In the genomic region with DNA sequence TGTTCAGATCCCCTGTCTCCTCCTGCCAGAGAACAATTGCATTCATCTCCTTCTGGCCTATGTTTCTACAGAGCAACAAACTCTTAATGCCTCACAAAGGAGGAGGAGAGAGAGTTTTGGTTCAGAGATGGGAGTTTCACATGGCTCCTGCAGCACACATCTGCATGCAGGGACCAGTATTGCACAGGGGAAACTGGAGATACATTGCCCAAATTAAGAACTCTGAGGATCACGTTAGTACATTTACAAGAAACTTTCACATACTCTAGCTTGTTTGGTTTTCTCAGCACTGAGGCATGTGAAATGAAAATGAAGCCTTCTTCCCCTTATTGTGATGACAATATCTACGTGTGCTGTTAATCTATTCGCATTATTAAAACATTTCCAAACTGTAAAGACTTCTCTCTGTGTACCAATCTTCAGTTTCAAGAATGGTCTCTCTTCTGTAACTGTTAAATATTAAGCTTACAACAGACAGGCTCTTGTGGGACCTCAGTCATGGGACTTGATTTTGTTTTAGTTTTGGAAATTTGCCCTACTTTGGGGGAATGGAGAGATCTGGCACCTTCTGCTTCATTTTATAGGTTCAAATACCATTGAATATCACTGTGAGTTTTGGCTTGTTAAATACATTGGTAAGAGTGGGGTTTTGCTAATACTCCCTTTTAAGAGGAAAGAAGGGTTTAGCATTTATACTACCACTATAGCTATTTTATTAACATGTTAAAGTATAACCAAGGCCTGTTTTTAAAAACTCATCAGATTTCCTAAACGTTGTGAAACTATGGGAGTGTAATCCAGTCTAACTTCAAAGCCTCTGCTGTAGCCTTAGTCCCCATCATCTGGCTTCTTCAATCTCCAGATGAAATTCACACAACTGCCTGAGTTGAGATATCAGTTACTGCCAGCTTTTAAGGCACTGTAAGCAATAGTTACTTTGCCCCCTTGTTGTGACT, we compare ENCODE assay signal across 11 cellular contexts.
DNase-seq lines count a peak whose midpoint lies in the region; ATAC-seq lines count a peak whose summit lies in the region.
"Had no signal": no experiment of that assay in that cellular context is flagged by ENCODE, and none has a peak within 500 bp of the region (broad histone marks: within the 10 kb centered on the region; RNA-seq: fewer than 3 reads in every experiment).

No MANE protein-coding gene starts in this region.

- peaks cover 9% of the 10 kb centered on the region for H3K36me3 Mint-ChIP-seq in memory B cell

- no peaks in the 10 kb centered on the region for H3K9me3 Mint-ChIP-seq in memory B cell

- ATAC-seq in GM18499 (IDR thresholded peaks at IDR 0.05; ENCODE audit: insufficient read depth, unreplicated experiment) (peak; percentile 35), GM21515 (IDR thresholded peaks at IDR 0.05; ENCODE audit: unreplicated experiment) (peak; percentile 66), HG03196 (IDR thresholded peaks at IDR 0.05; ENCODE audit: unreplicated experiment) (peak; percentile 71), memory B cell (ENCODE audit: low read depth) (no peak), GM18868 (IDR thresholded peaks at IDR 0.05; ENCODE audit: unreplicated experiment) (no peak)

- no peak for DNase-seq in memory B cell (ENCODE audit: low spot score in 2 of 2)
- no peak for DNase-seq in OCI-M2 (lab: John Stamatoyannopoulos, UW; ENCODE audit: unreplicated experiment)
- no peak for DNase-seq in activated CD4-positive, CD25-positive, alpha-beta regulatory T cell treated with anti-CD3 and anti-CD28 coated beads, Interleukin-2, amount 50 U/mL, for 72 hours
- no peak for DNase-seq in ACHN
- DNase-seq: brain microvascular endothelial cell; NK-92 treated with Interleukin-12 subunit alpha and Interleukin-12 subunit beta, amount 100 ng/mL, for 24 hours had no signal

- in situ Hi-C loops in ACHN (cut with HindIII; ENCODE audit: low pct_ligation_motif_present, low pct_unique_long_range_greater_than_20kb, low sequenced_read_pairs), result no loop called here

- peaks cover 31% of the 10 kb centered on the region for H3K4me1 Mint-ChIP-seq in memory B cell

- H3K27ac Mint-ChIP-seq in memory B cell, result peak overlapping the region; percentile 73
- H3K27ac Mint-ChIP-seq: B cell had no signal

- no peak overlapping the region for H3K4me3 Mint-ChIP-seq in memory B cell
- H3K4me3 Mint-ChIP-seq: B cell had no signal

- H3K27me3 Mint-ChIP-seq in memory B cell, result no peaks in the 10 kb centered on the region
- H3K27me3 Mint-ChIP-seq: B cell had no signal

Comparison
In these comparisons a context has a peak if more than half of its experiments do, and no peak if none do; other contexts are left out.
1. ATAC-seq: peak in GM18499 (single experiment), GM21515 (single experiment) and HG03196 (single experiment); none in memory B cell (single experiment) and GM18868 (single experiment).